8 cellular contexts compared by ENCODE assay signal in genomic region chr6:44256291-44257006, GRCh38. TPM values are rescaled to one million over a fixed set of nuclear protein-coding genes. Genes with fewer than 3 reads are reported as not detected.
A peak's percentile ranks its signal among the peaks of the same experiment; 100 is the strongest.
DNase-seq lines count a peak whose midpoint lies in the region; ATAC-seq and TF ChIP-seq lines count a peak whose summit lies in the region.

No MANE protein-coding gene starts in this region.

- peak overlapping the region; percentile 89 to 94 (median 92) for H3K27ac ChIP-seq in body of pancreas
- peak overlapping the region in 2 of 3 donors; percentile 94 to 97 for H3K27ac ChIP-seq in thyroid gland

- H3K4me1 ChIP-seq in body of pancreas (peaks cover 57% of the 10 kb centered on the region), thyroid gland (peaks cover 5 to 14% of the 10 kb centered on the region in 2 donors)

- 3 to 8% methylated on average over 17 to 25 of the region's 25 CpGs for whole genome bisulfite sequencing in body of pancreas, 2 donors
- 9 to 14% methylated on average over 22 of the region's 25 CpGs for WGBS in lower leg skin, 2 donors
- WGBS in thyroid gland, 2 donors, result 10 to 22% methylated on average over 22 to 23 of the region's 25 CpGs

- TF ChIP-seq CTCF in body of pancreas (IDR thresholded peaks at IDR 0.05), result no peak
- no peak for TF ChIP-seq CTCF in lower leg skin (IDR thresholded peaks at IDR 0.05)
- no peak for TF ChIP-seq CTCF in thyroid gland (IDR thresholded peaks at IDR 0.05)

- H3K4me3 ChIP-seq in body of pancreas (peak overlapping the region; percentile 81 to 94), lower leg skin (ENCODE audit: low read depth, poor library complexity, severe bottlenecking) (peak overlapping the region; percentile 81), thyroid gland (replicated peaks in 1 of 3) (peak overlapping the region; percentile 43 to 95 (median 92))

- H3K27me3 ChIP-seq in body of pancreas, result no peaks in the 10 kb centered on the region
- no peaks in the 10 kb centered on the region for H3K27me3 ChIP-seq in thyroid gland

- intact Hi-C loops in body of pancreas (cut with DNase I) (no loop called here), lower leg skin (cut with DNase I; ENCODE audit: low total_unique reads) (loop anchor here (5.0 kb wide), 1 partner anchor 84 kb away; no protein-coding TSS in a partner anchor), thyroid gland (cut with DNase I) (loop anchor here (5.0 kb wide), 1 partner anchor 84 kb away; no protein-coding TSS in a partner anchor), head of caudate nucleus (cut with DNase I) (no loop called here)

- ATAC-seq in body of pancreas (peak; percentile 17), GM19452 (IDR thresholded peaks at IDR 0.05; ENCODE audit: unreplicated experiment) (no peak)

- H3K36me3 ChIP-seq in body of pancreas (replicated peaks in 1 of 2; ENCODE audit: insufficient read depth in 1 of 2, low read depth in 2 of 2) (peaks cover 26 to 32% of the 10 kb centered on the region in 2 donors), thyroid gland (peaks cover 36 to 44% of the 10 kb centered on the region in 2 donors)

- DNase-seq in ELR (ENCODE audit: low read depth) (peak; percentile 57), LoVo (ENCODE audit: low spot score) (peak; percentile 39), body of pancreas (peak in 3 of 4 donors; percentile 32 to 37 (median 34)), lower leg skin (ENCODE audit: low spot score in 2 of 2) (no peak), thyroid gland (peak; percentile 13 to 27), head of caudate nucleus (no peak), HPDE6-E6E7 (ENCODE audit: extremely low spot score) (no peak)

- H3K9me3 ChIP-seq in body of pancreas (no peaks in the 10 kb centered on the region), thyroid gland (no peaks in the 10 kb centered on the region)

- TF ChIP-seq POLR2A in body of pancreas (IDR thresholded peaks at IDR 0.05), result no peak
- TF ChIP-seq POLR2A in lower leg skin (IDR thresholded peaks at IDR 0.05), result no peak
- TF ChIP-seq POLR2A in thyroid gland (IDR thresholded peaks at IDR 0.05), result no peak

RNA-seq across cellular contexts. Expression of gene SLC35B2, which starts 0.9 kb away (rescaled TPM):
- total RNA-seq in body of pancreas, result 10 to 100 TPM; 31.1 to 33.9 TPM
- total RNA-seq in lower leg skin, result 10 to 100 TPM; 18.0 to 40.6 (median 32.6) TPM
- total RNA-seq in thyroid gland, result 10 to 100 TPM; 28.5 to 46.5 (median 41.8) TPM

RNA-seq across cellular contexts. Expression of gene NFKBIE, which starts 8.9 kb away (rescaled TPM):
- total RNA-seq in body of pancreas, result 10 to 100 TPM; 18.9 to 68.6 TPM
- total RNA-seq in lower leg skin, result 10 to 100 TPM; 10.8 to 21.1 (median 17.3) TPM
- total RNA-seq in thyroid gland, result 10 to 100 TPM in 2 of 4 donors, 1 to 10 TPM in 2; 5.1 to 16.9 (median 13.2) TPM

RNA-seq across cellular contexts. Expression of gene HSP90AB1, which starts 9.5 kb away (rescaled TPM):
- total RNA-seq in body of pancreas (100 to 1,000 TPM; 269 to 441 TPM), lower leg skin (100 to 1,000 TPM; 505 to 604 (median 551) TPM), thyroid gland (100 to 1,000 TPM; 556 to 669 (median 586) TPM)

RNA-seq across cellular contexts. Expression of gene TMEM151B, which starts 13.8 kb away (rescaled TPM):
- total RNA-seq in body of pancreas (under 1 TPM; under 0.01 to 0.66 TPM), lower leg skin (under 1 TPM in 2 of 4 donors, not detected in 2; 0.10 to 0.42 TPM), thyroid gland (not detected)

RNA-seq across cellular contexts. Expression of gene SLC29A1, which starts 33.1 kb away (rescaled TPM):
- total RNA-seq in body of pancreas, result 10 to 100 TPM; 44.8 to 90.3 TPM
- 10 to 100 TPM; 54.6 to 86.4 (median 82.5) TPM for total RNA-seq in lower leg skin
- 10 to 100 TPM; 39.7 to 83.3 (median 55.8) TPM for total RNA-seq in thyroid gland

Comparison
In these comparisons a context has a peak if more than half of its experiments do, and no peak if none do; other contexts are left out.
1. DNase-seq: peak in ELR (single experiment), LoVo (single experiment), body of pancreas (3 of 4) and thyroid gland (2 of 2); none in lower leg skin (0 of 2), head of caudate nucleus (0 of 42) and HPDE6-E6E7 (single experiment).
2. intact Hi-C loops: an anchor here in lower leg skin (5.0 kb wide) and thyroid gland (5.0 kb wide); none called in body of pancreas and head of caudate nucleus.
3. Peak in every context shown above with its lines, with median percentiles within 50 percentile points of each other: H3K4me3 ChIP-seq.